19 cellular contexts compared by ENCODE assay signal in genomic region chr7:11256501-11256900, GRCh38.
DNase-seq lines count a peak whose midpoint lies in the region; ATAC-seq, FAIRE-seq and TF ChIP-seq lines count a peak whose summit lies in the region.
"Had no signal": no experiment of that assay in that cellular context is flagged by ENCODE, and none has a peak within 500 bp of the region (broad histone marks: within the 10 kb centered on the region; RNA-seq: fewer than 3 reads in every experiment).

No MANE protein-coding gene starts in this region.

- H3K4me2 ChIP-seq in Karpas-422 (ENCODE audit: low read depth, low read length, poor library complexity, severe bottlenecking) (peak overlapping the region; percentile 12), mesenchymal stem cell (ENCODE audit: low read length, poor library complexity, severe bottlenecking) (peak overlapping the region; percentile 11)

- no peak overlapping the region for H3K27ac ChIP-seq in Karpas-422 (ENCODE audit: low read length)
- H3K27ac ChIP-seq in mesenchymal stem cell (ENCODE audit: low read length, poor library complexity, severe bottlenecking): no peak overlapping the region
- no peak overlapping the region for H3K27ac ChIP-seq in small intestine (ENCODE audit: low read depth in 1 of 2, low read length in 1 of 2)
- H3K27ac ChIP-seq: C4-2B had no signal

- no peak overlapping the region for H3K4me3 ChIP-seq in Karpas-422 (ENCODE audit: low read length)
- H3K4me3 ChIP-seq in mesenchymal stem cell (ENCODE audit: insufficient read depth in 1 of 2, low read depth in 1 of 2, low read length in 2 of 2): no peak overlapping the region
- no peak overlapping the region for H3K4me3 ChIP-seq in mucosa of descending colon
- no peak overlapping the region for H3K4me3 ChIP-seq in small intestine (ENCODE audit: low read depth in 1 of 2, low read length in 2 of 2)
- H3K4me3 ChIP-seq: GM12878 had no signal

- peaks cover 45% of the 10 kb centered on the region for H3K4me1 ChIP-seq in Karpas-422 (ENCODE audit: low read length)
- no peaks in the 10 kb centered on the region for H3K4me1 ChIP-seq in mesenchymal stem cell (ENCODE audit: control insufficient read depth, insufficient read depth, low read depth, low read length)
- H3K4me1 ChIP-seq in mucosa of descending colon (ENCODE audit: low read depth): no peaks in the 10 kb centered on the region
- no peaks in the 10 kb centered on the region for H3K4me1 ChIP-seq in small intestine (ENCODE audit: control insufficient read depth in 2 of 2, insufficient read depth in 1 of 2, low read depth in 1 of 2, low read length in 1 of 2)

- 0 out of 2 replicates have a peak, but pooled peaks cover 5% of the 10 kb centered on the region for H3K36me3 ChIP-seq in Karpas-422 (ENCODE audit: insufficient read depth, low read length)
- H3K36me3 ChIP-seq in mesenchymal stem cell (ENCODE audit: control insufficient read depth in 1 of 2, insufficient read depth in 2 of 2, low read depth in 1 of 2, low read length in 2 of 2): no peaks in the 10 kb centered on the region
- H3K36me3 ChIP-seq in mucosa of descending colon (ENCODE audit: low read depth): no peaks in the 10 kb centered on the region
- no peaks in the 10 kb centered on the region for H3K36me3 ChIP-seq in small intestine (ENCODE audit: control insufficient read depth in 2 of 2, insufficient read depth in 2 of 2, low read length in 2 of 2)

- no peak for FAIRE-seq in small intestine (lab: Jason Lieb, UNC)
- FAIRE-seq: A204.1, D721Med, GM12878, GM19239, H1, HepG2 had no signal

- no peak overlapping the region for H2BK12ac ChIP-seq in mesenchymal stem cell (ENCODE audit: low read length in 2 of 2)

- H4K20me1 ChIP-seq in Karpas-422 (ENCODE audit: insufficient read depth, low read depth, low read length): no peaks in the 10 kb centered on the region

- TF ChIP-seq CTCF in mucosa of descending colon (IDR thresholded peaks at IDR 0.05): no peak

- intact Hi-C loops in posterior cingulate gyrus (cut with DNase I) (no loop called here), mucosa of descending colon (cut with DNase I, micrococcal nuclease) (no loop called here)

- H3K9me3 ChIP-seq in Karpas-422 (ENCODE audit: low read length): no peaks in the 10 kb centered on the region
- no peaks in the 10 kb centered on the region for H3K9me3 ChIP-seq in mesenchymal stem cell (ENCODE audit: control insufficient read depth, low read length)
- H3K9me3 ChIP-seq in mucosa of descending colon: no peaks in the 10 kb centered on the region
- H3K9me3 ChIP-seq in small intestine (ENCODE audit: control insufficient read depth, low read depth): no peaks in the 10 kb centered on the region
- H3K9me3 ChIP-seq: Caco-2 had no signal

- no peak overlapping the region for H4K8ac ChIP-seq in mesenchymal stem cell (ENCODE audit: low read length)

- peak overlapping the region in 1 of 2 experiments; percentile 15 for H3K4ac ChIP-seq in mesenchymal stem cell (ENCODE audit: low read depth in 1 of 2, low read length in 2 of 2)

- no peak overlapping the region for H2BK120ac ChIP-seq in mesenchymal stem cell (ENCODE audit: low read depth, low read length)

- H3K23ac ChIP-seq in mesenchymal stem cell (ENCODE audit: low read length in 2 of 2): no peak overlapping the region

- no peak overlapping the region for H4K91ac ChIP-seq in mesenchymal stem cell (ENCODE audit: low read length)

- no peak overlapping the region for H3K9ac ChIP-seq in Karpas-422 (ENCODE audit: low read length)
- H3K9ac ChIP-seq in mesenchymal stem cell (ENCODE audit: low read length): no peak overlapping the region

- H3K27me3 ChIP-seq in Karpas-422 (ENCODE audit: low read length): no peaks in the 10 kb centered on the region
- H3K27me3 ChIP-seq in mesenchymal stem cell (ENCODE audit: control insufficient read depth in 1 of 2, insufficient read depth in 1 of 2, low read length in 2 of 2): no peaks in the 10 kb centered on the region
- no peaks in the 10 kb centered on the region for H3K27me3 ChIP-seq in small intestine (ENCODE audit: control insufficient read depth in 2 of 2, insufficient read depth in 2 of 2, low read length in 2 of 2)

- H2BK5ac ChIP-seq in mesenchymal stem cell (ENCODE audit: low read depth, low read length, poor library complexity, severe bottlenecking): no peak overlapping the region

- DNase-seq in Karpas-422 (no peak), cerebellar cortex (ENCODE audit: low spot score) (peak; percentile 63), mesenchymal stem cell (no peak), posterior cingulate gyrus (peak in 6 of 10 donors; percentile 10 to 81 (median 49)), mucosa of descending colon (no peak), small intestine (no peak)
- DNase-seq: ACHN; Caco-2; CD4-positive, alpha-beta T cell; DMS79 treated with DMSO at 0.1 percent for 48 hours; H9 had no signal

- no peak overlapping the region for H3K18ac ChIP-seq in mesenchymal stem cell (ENCODE audit: low read depth in 1 of 2, low read length in 2 of 2)

- H2AK5ac ChIP-seq in mesenchymal stem cell (ENCODE audit: low read length, severe bottlenecking): no peak overlapping the region

- ATAC-seq in HG03571 (IDR thresholded peaks at IDR 0.05; ENCODE audit: unreplicated experiment) (no peak), mucosa of descending colon (no peak)
- ATAC-seq: GM12878, HepG2 had no signal

- H3K79me1 ChIP-seq in mesenchymal stem cell (replicated peaks; ENCODE audit: low read length, poor library complexity, severe bottlenecking): no peaks in the 10 kb centered on the region

- H2BK15ac ChIP-seq in mesenchymal stem cell (ENCODE audit: low read depth, poor library complexity, severe bottlenecking): no peak overlapping the region

- no peaks in the 10 kb centered on the region for H3K79me2 ChIP-seq in Karpas-422 (ENCODE audit: low read length)

- no peak overlapping the region for H3K14ac ChIP-seq in mesenchymal stem cell (ENCODE audit: low read length in 2 of 2)

- WGBS in mesenchymal stem cell: 95% methylated on average over 4 of the region's 4 CpGs
- WGBS in small intestine, 3 donors: 86 to 93% (median 91%) methylated on average over 4 of the region's 4 CpGs

- no peak overlapping the region for H2AFZ ChIP-seq in Karpas-422 (ENCODE audit: low read length)
- H2AFZ ChIP-seq in mesenchymal stem cell (ENCODE audit: low read depth, low read length): no peak overlapping the region

- H3K9me2 ChIP-seq in Karpas-422 (replicated peaks; ENCODE audit: insufficient read depth, low read length): no peaks in the 10 kb centered on the region

Comparison
In these comparisons a context has a peak if more than half of its experiments do, and no peak if none do; other contexts are left out.
1. DNase-seq: peak in cerebellar cortex (single experiment) and posterior cingulate gyrus (6 of 10); none in Karpas-422 (single experiment), mesenchymal stem cell (single experiment), mucosa of descending colon (0 of 3) and small intestine (single experiment).